8 cellular contexts compared by ENCODE assay signal in genomic region chr6:53795254-53795701, GRCh38. TPM values are rescaled to one million over a fixed set of nuclear protein-coding genes. Genes with fewer than 3 reads are reported as not detected.
DNase-seq lines count a peak whose midpoint lies in the region; ATAC-seq and TF ChIP-seq lines count a peak whose summit lies in the region.

No MANE protein-coding gene starts in this region.

- no peaks in the 10 kb centered on the region for H3K36me3 ChIP-seq in CD4-positive, CD25-positive, alpha-beta regulatory T cell (ENCODE audit: control insufficient read depth, insufficient read depth, low read length)
- no peaks in the 10 kb centered on the region for H3K36me3 ChIP-seq in tibial artery

- TF ChIP-seq CTCF in MCF 10A (IDR thresholded peaks at IDR 0.05; ENCODE audit: unreplicated experiment) (no peak), lower leg skin (IDR thresholded peaks at IDR 0.05) (no peak), tibial artery (IDR thresholded peaks at IDR 0.05) (no peak)

- peaks cover 23% of the 10 kb centered on the region for H3K4me1 ChIP-seq in CD4-positive, CD25-positive, alpha-beta regulatory T cell (ENCODE audit: control insufficient read depth, insufficient read depth, low read length, poor library complexity, severe bottlenecking)
- H3K4me1 ChIP-seq in tibial artery, result peaks cover 0 to 48% (median 18%) of the 10 kb centered on the region in 4 donors

- CTCF ChIA-PET in MCF 10A (lab: Yijun Ruan, JAX), result interaction anchor here (0.5 to 4.4 kb wide), 14 partner anchors 10 to 200 kb away, joined by 3 to 33 read pairs (median 4); no protein-coding TSS in a partner anchor

- TF ChIP-seq POLR2A in lower leg skin (IDR thresholded peaks at IDR 0.05), result no peak

- H3K4me3 Mint-ChIP-seq in CD4-positive, CD25-positive, alpha-beta regulatory T cell, result peak overlapping the region; percentile 91 to 94 (median 92)
- H3K4me3 Mint-ChIP-seq in MCF 10A (ENCODE audit: unreplicated experiment), result peak overlapping the region; percentile 92

- peaks cover 66% of the 10 kb centered on the region for H3K27me3 Mint-ChIP-seq in CD4-positive, CD25-positive, alpha-beta regulatory T cell
- no peaks in the 10 kb centered on the region for H3K27me3 Mint-ChIP-seq in MCF 10A (ENCODE audit: insufficient read depth, unreplicated experiment)

- no peak overlapping the region for H3K27ac ChIP-seq in CD4-positive, CD25-positive, alpha-beta regulatory T cell (ENCODE audit: insufficient read depth, low read length, poor library complexity, severe bottlenecking)
- H3K27ac ChIP-seq in tibial artery, result peak overlapping the region; percentile 89

- peaks cover 30% of the 10 kb centered on the region for H3K27me3 ChIP-seq in CD4-positive, CD25-positive, alpha-beta regulatory T cell (ENCODE audit: control insufficient read depth, insufficient read depth, low read length)
- no peaks in the 10 kb centered on the region for H3K27me3 ChIP-seq in tibial artery

- H3K4me3 ChIP-seq in CD4-positive, CD25-positive, alpha-beta regulatory T cell (ENCODE audit: low read depth, low read length), result peak overlapping the region; percentile 77
- peak overlapping the region; percentile 64 for H3K4me3 ChIP-seq in lower leg skin (ENCODE audit: low read depth, poor library complexity, severe bottlenecking)
- H3K4me3 ChIP-seq in tibial artery, result peak overlapping the region; percentile 83 to 92

- intact Hi-C loops in MCF 10A (cut with micrococcal nuclease), result loop anchor here (2.0 to 10.0 kb wide), 2 partner anchors 60 to 300 kb away; no protein-coding TSS in a partner anchor
- intact Hi-C loops in lower leg skin (cut with DNase I; ENCODE audit: low total_unique reads), result no loop called here
- intact Hi-C loops in tibial artery (cut with DNase I; ENCODE audit: low total_unique reads), result loop anchor here (5.0 kb wide), 1 partner anchor 248 kb away; the partner anchor contains the start of gene GCLC

- peak overlapping the region in 2 of 3 donors; percentile 67 to 70 for H3K27ac Mint-ChIP-seq in CD4-positive, CD25-positive, alpha-beta regulatory T cell
- H3K27ac Mint-ChIP-seq in MCF 10A (ENCODE audit: low read depth, unreplicated experiment), result peak overlapping the region; percentile 83

- peaks cover 0 to 7% (median 0%) of the 10 kb centered on the region in 7 donors for H3K9me3 Mint-ChIP-seq in CD4-positive, CD25-positive, alpha-beta regulatory T cell
- H3K9me3 Mint-ChIP-seq in MCF 10A (ENCODE audit: unreplicated experiment), result peaks cover 7% of the 10 kb centered on the region

- POLR2A ChIA-PET in MCF 10A (lab: Yijun Ruan, JAX), result interaction anchor here (0.6 to 8.7 kb wide), 46 partner anchors 9 to 730 kb away, joined by 3 to 266 read pairs (median 7); partner anchors contain the start of genes FBXO9 and GCLC

- WGBS in lower leg skin, 2 donors, result 0 to 1% methylated on average over 27 to 28 of the region's 28 CpGs

- no peak for ATAC-seq in CD4-positive, CD25-positive, alpha-beta regulatory T cell (ENCODE audit: low read depth in 2 of 2)
- ATAC-seq in GM21529 (IDR thresholded peaks at IDR 0.05; ENCODE audit: unreplicated experiment), result peak; percentile 24

- H3K36me3 Mint-ChIP-seq in CD4-positive, CD25-positive, alpha-beta regulatory T cell, result no peaks in the 10 kb centered on the region
- no peaks in the 10 kb centered on the region for H3K36me3 Mint-ChIP-seq in MCF 10A (ENCODE audit: insufficient read depth, unreplicated experiment)

- peak in 1 of 3 donors; percentile 4 for DNase-seq in CD4-positive, CD25-positive, alpha-beta regulatory T cell
- DNase-seq in NCI-H1105 treated with DMSO at 0.1 percent for 48 hours (lab: John Stamatoyannopoulos, UW), result peak; percentile 58
- DNase-seq in MCF 10A (ENCODE audit: unreplicated experiment), result peak; percentile 49
- no peak for DNase-seq in lower leg skin (ENCODE audit: low spot score in 2 of 2)
- no peak for DNase-seq in tibial artery
- DNase-seq in UCSD-AML1 (lab: John Stamatoyannopoulos, UW; ENCODE audit: unreplicated experiment), result no peak
- DNase-seq in SIG-M5 (lab: John Stamatoyannopoulos, UW), result no peak

- BruUV-seq in MCF 10A (replicated peaks; lab: Mats Ljungman, UMichigan), result no TSS peak

- no peaks in the 10 kb centered on the region for H3K9me3 ChIP-seq in CD4-positive, CD25-positive, alpha-beta regulatory T cell (ENCODE audit: control insufficient read depth in 2 of 2, low read length in 2 of 2)
- no peaks in the 10 kb centered on the region for H3K9me3 ChIP-seq in tibial artery

- H3K4me1 Mint-ChIP-seq in CD4-positive, CD25-positive, alpha-beta regulatory T cell, result peaks cover 12 to 30% (median 20%) of the 10 kb centered on the region in 4 donors
- peaks cover 31% of the 10 kb centered on the region for H3K4me1 Mint-ChIP-seq in MCF 10A (ENCODE audit: insufficient read depth, unreplicated experiment)

RNA-seq across cellular contexts. Expression of gene LRRC1, which starts 0.5 kb away (rescaled TPM):
- 1.0 TPM for total RNA-seq in CD4-positive, CD25-positive, alpha-beta regulatory T cell
- polyA plus RNA-seq in CD4-positive, CD25-positive, alpha-beta regulatory T cell, result 1 to 10 TPM in 2 of 4 donors, under 1 TPM in 2; 0.37 to 1.4 (median 0.79) TPM
- total RNA-seq in MCF 10A (2022) (16.0 and 18.6 TPM in 2 replicates), lower leg skin (10 to 100 TPM; 39.0 to 62.5 (median 52.2) TPM)

Comparison
In these comparisons a context has a peak if more than half of its experiments do, and no peak if none do; other contexts are left out.
1. DNase-seq: peak in NCI-H1105 treated with DMSO at 0.1 percent for 48 hours (single experiment) and MCF 10A (single experiment); none in lower leg skin (0 of 2), tibial artery (0 of 2), UCSD-AML1 (single experiment) and SIG-M5 (single experiment).
2. Peak in every context shown above with its lines, with median percentiles within 50 percentile points of each other: H3K4me3 ChIP-seq.